Comparison of ENCODE assay signal across 1 cellular context in genomic region chr19:18239303-18239702, GRCh38.
TF ChIP-seq lines count a peak whose summit lies in the region.

No MANE protein-coding gene starts in this region.

TF ChIP-seq in SK-N-SH, 30 proteins besides CTCF, POLR2A, EP300 and RAD21 (continued from another document):
- peak; percentile 96 for TF ChIP-seq REST (IDR thresholded peaks at IDR 0.05; ENCODE audit: low read depth, low read length)
